Comparison of ENCODE assay signal across 22 cellular contexts in the genomic region with DNA sequence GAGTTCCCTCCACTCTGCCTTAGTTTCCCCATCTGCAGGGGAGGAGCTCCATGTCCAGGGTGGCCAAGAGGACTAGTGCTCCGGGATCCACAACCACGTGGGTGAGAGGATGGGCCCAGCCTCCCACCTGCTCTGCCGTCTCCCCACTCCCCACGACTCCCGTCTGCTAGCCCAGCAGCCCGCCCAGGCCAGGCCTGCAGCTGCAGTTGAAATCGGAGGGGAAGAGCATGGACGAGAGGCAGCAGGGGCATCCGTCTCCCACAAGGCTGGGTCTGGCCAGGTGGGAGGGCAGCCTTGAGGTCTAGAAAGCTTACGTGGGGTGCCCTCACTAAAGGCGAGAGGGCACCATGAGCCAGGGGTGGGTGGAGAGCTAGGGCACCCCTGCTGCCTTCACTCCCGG. TPM values are rescaled to one million over a fixed set of nuclear protein-coding genes. Genes with fewer than 3 reads are reported as not detected.
DNase-seq lines count a peak whose midpoint lies in the region; ATAC-seq, FAIRE-seq and TF ChIP-seq lines count a peak whose summit lies in the region.
"Had no signal": no experiment of that assay in that cellular context is flagged by ENCODE, and none has a peak within 500 bp of the region (broad histone marks: within the 10 kb centered on the region; RNA-seq: fewer than 3 reads in every experiment).

No MANE protein-coding gene starts in this region.

- peaks cover 18% of the 10 kb centered on the region for H3K27me3 Mint-ChIP-seq in glutamatergic neuron (ENCODE audit: unreplicated experiment)
- H3K27me3 Mint-ChIP-seq: CD4-positive, alpha-beta memory T cell; IgD-negative memory B cell had no signal

- peaks cover 27% of the 10 kb centered on the region for H3K4me1 Mint-ChIP-seq in glutamatergic neuron (ENCODE audit: low read depth, unreplicated experiment)

- intact Hi-C loops in HepG2 (cut with micrococcal nuclease; ENCODE audit: unreplicated experiment) (no loop called here), right lobe of liver (cut with DNase I) (no loop called here)

- H2AFZ ChIP-seq in HepG2 (ENCODE audit: low read length), result no peak overlapping the region
- H2AFZ ChIP-seq in trophoblast cell (ENCODE audit: insufficient read depth, low read length, poor library complexity), result no peak overlapping the region

- no peak overlapping the region for H3K4me2 ChIP-seq in HepG2 (ENCODE audit: low read depth, low read length)
- no peak overlapping the region for H3K4me2 ChIP-seq in trophoblast cell (ENCODE audit: low read length)

- no peak for TF ChIP-seq RAD21 in HepG2 (CRISPR knock-in tag; IDR thresholded peaks at IDR 0.05)

- peaks cover 5% of the 10 kb centered on the region for H3K79me1 ChIP-seq in trophoblast cell (ENCODE audit: low read length)

- H2BK120ac ChIP-seq in trophoblast cell (ENCODE audit: insufficient read depth, low read length, poor library complexity), result no peak overlapping the region

- no peak overlapping the region for H3K4me3 ChIP-seq in HepG2 (replicated peaks in 1 of 3; ENCODE audit: insufficient read depth in 1 of 3, low read depth in 2 of 3, low read length in 3 of 3)
- H3K4me3 ChIP-seq in right lobe of liver, result no peak overlapping the region
- no peak overlapping the region for H3K4me3 ChIP-seq in WERI-Rb-1 (ENCODE audit: low read depth, low read length)
- no peak overlapping the region for H3K4me3 ChIP-seq in trophoblast cell (ENCODE audit: low read depth, low read length)

- no peaks in the 10 kb centered on the region for H3K36me3 Mint-ChIP-seq in glutamatergic neuron (ENCODE audit: unreplicated experiment)

- H3K23ac ChIP-seq in trophoblast cell (ENCODE audit: low read length), result no peak overlapping the region

- POLR2A ChIA-PET in HepG2 (lab: Yijun Ruan, JAX), result interaction anchor here (1.2 kb wide), 1 partner anchor 53 kb away, joined by 3 read pairs; no protein-coding TSS in a partner anchor

- H3K27ac ChIP-seq in HepG2 (ENCODE audit: extremely low read length, insufficient read depth, low read length) (no peak overlapping the region), right lobe of liver (no peak overlapping the region), WERI-Rb-1 (peak overlapping the region; percentile 36), trophoblast cell (ENCODE audit: low read depth, low read length) (no peak overlapping the region)

- H3K36me3 ChIP-seq in HepG2 (replicated peaks in 1 of 2; ENCODE audit: control insufficient read depth in 1 of 2, insufficient read depth in 2 of 2, low read length in 2 of 2) (no peaks in the 10 kb centered on the region), right lobe of liver (no peaks in the 10 kb centered on the region), WERI-Rb-1 (peaks cover 4% of the 10 kb centered on the region), trophoblast cell (ENCODE audit: control insufficient read depth in 1 of 2, insufficient read depth in 2 of 2, low read length in 2 of 2) (no peaks in the 10 kb centered on the region)

- H3K4ac ChIP-seq in trophoblast cell (ENCODE audit: low read depth, low read length), result no peak overlapping the region

- no peaks in the 10 kb centered on the region for H4K20me1 ChIP-seq in HepG2 (ENCODE audit: insufficient read depth, low read length)

- in situ Hi-C loops in HepG2 (cut with HindIII; ENCODE audit: extremely low pct_ligation_motif_present, low pct_unique_long_range_greater_than_20kb), result no loop called here

- DNase-seq in HepG2 (ENCODE audit: low spot score) (no peak), right lobe of liver (no peak), WERI-Rb-1 (no peak), glutamatergic neuron (peak; percentile 40), trophoblast cell (no peak), NCI-H82 treated with DMSO at 0.1 percent for 48 hours (lab: John Stamatoyannopoulos, UW; ENCODE audit: unreplicated experiment) (no peak), NCI-H1048 (lab: John Stamatoyannopoulos, UW) (no peak)
- DNase-seq: 8988T; AML-193; C1 segment of cervical spinal cord; CD4-positive, alpha-beta memory T cell; COR-L47; DMS153; DMS79 treated with DMSO at 0.1 percent for 48 hours; EL had no signal

- 81% methylated on average over 12 of the region's 12 CpGs for WGBS in HepG2 (ENCODE audit: low lambda C conversion rate)
- WGBS in right lobe of liver (ENCODE audit: insufficient coverage, low coverage, low lambda C conversion rate, missing lambda C conversion rate), result no CpG with 5 or more reads among the region's 12 CpGs
- WGBS in trophoblast cell (ENCODE audit: extremely low coverage, insufficient coverage, insufficient read length), result no CpG with 5 or more reads among the region's 12 CpGs

- TF ChIP-seq EP300 in HepG2 (IDR thresholded peaks at IDR 0.05; ENCODE audit: low read depth in 2 of 2, low read length in 2 of 2) (no peak), HepG2 (CRISPR knock-in tag; IDR thresholded peaks at IDR 0.05; ENCODE audit: borderline replicate concordance) (no peak)

- H4K12ac ChIP-seq in trophoblast cell (ENCODE audit: low read depth, low read length), result no peak overlapping the region

- H2BK5ac ChIP-seq in trophoblast cell (ENCODE audit: low read depth, low read length, poor library complexity), result no peak overlapping the region

- H3K27me3 ChIP-seq in HepG2 (ENCODE audit: control insufficient read depth in 1 of 2, insufficient read depth in 2 of 2, low read length in 2 of 2), result no peaks in the 10 kb centered on the region; a peak in 1 of 5 replicates
- no peaks in the 10 kb centered on the region for H3K27me3 ChIP-seq in right lobe of liver
- no peaks in the 10 kb centered on the region for H3K27me3 ChIP-seq in WERI-Rb-1 (ENCODE audit: insufficient read depth, low read depth, severe bottlenecking)
- no peaks in the 10 kb centered on the region for H3K27me3 ChIP-seq in trophoblast cell (ENCODE audit: insufficient read depth, low read length)

- peak overlapping the region; percentile 13 for H2AK5ac ChIP-seq in trophoblast cell (ENCODE audit: low read length)

- no peak overlapping the region for H4K8ac ChIP-seq in trophoblast cell (ENCODE audit: low read depth, low read length)

- FAIRE-seq in HepG2 (lab: Jason Lieb, UNC), result no peak
- FAIRE-seq: D721Med, G401.6, GM12891, GM19239 had no signal

- no peak overlapping the region for H3K18ac ChIP-seq in trophoblast cell (ENCODE audit: low read length)

- TF ChIP-seq POLR2A in HepG2 (IDR thresholded peaks at IDR 0.05; ENCODE audit: insufficient read depth in 1 of 2, low read depth in 2 of 2, low read length in 2 of 2) (no peak), right lobe of liver (IDR thresholded peaks at IDR 0.05) (no peak)

- TF ChIP-seq CTCF in HepG2 (CRISPR knock-in tag; IDR thresholded peaks at IDR 0.05), result no peak
- no peak for TF ChIP-seq CTCF in right lobe of liver (IDR thresholded peaks at IDR 0.05)
- no peak for TF ChIP-seq CTCF in WERI-Rb-1 (IDR thresholded peaks at IDR 0.05; ENCODE audit: low read depth, low read length)
- TF ChIP-seq CTCF in glutamatergic neuron (IDR thresholded peaks at IDR 0.05; ENCODE audit: partially characterized antibody, unreplicated experiment), result no peak

- H3K4me1 ChIP-seq in HepG2 (ENCODE audit: insufficient read depth, low read length) (peaks cover 54% of the 10 kb centered on the region), right lobe of liver (no peaks in the 10 kb centered on the region), trophoblast cell (ENCODE audit: control insufficient read depth in 1 of 2, insufficient read depth in 2 of 2, low read length in 2 of 2) (peaks cover 5 to 6% of the 10 kb centered on the region in 2 experiments)

- no peak overlapping the region for H3K4me3 Mint-ChIP-seq in glutamatergic neuron (ENCODE audit: unreplicated experiment)

- H3K9me3 ChIP-seq in HepG2 (ENCODE audit: low read length) (no peaks in the 10 kb centered on the region), right lobe of liver (no peaks in the 10 kb centered on the region), WERI-Rb-1 (ENCODE audit: severe bottlenecking) (no peaks in the 10 kb centered on the region), trophoblast cell (ENCODE audit: insufficient read depth, low read depth, low read length) (peaks cover 2% of the 10 kb centered on the region)

- no peak overlapping the region for H3K9ac ChIP-seq in HepG2 (ENCODE audit: insufficient read depth, low read depth, low read length)
- H3K9ac ChIP-seq in trophoblast cell (ENCODE audit: low read length), result no peak overlapping the region

- no peak overlapping the region for H3K14ac ChIP-seq in trophoblast cell (ENCODE audit: low read length)

- BruUV-seq in HepG2 (replicated peaks; lab: Mats Ljungman, UMichigan), result no TSS peak

- peaks cover 14% of the 10 kb centered on the region for H3K9me3 Mint-ChIP-seq in glutamatergic neuron (ENCODE audit: unreplicated experiment)
- H3K9me3 Mint-ChIP-seq: CD4-positive, alpha-beta memory T cell; IgD-negative memory B cell had no signal

- H3K27ac Mint-ChIP-seq in glutamatergic neuron (ENCODE audit: unreplicated experiment), result no peak overlapping the region

- no peak overlapping the region for H4K91ac ChIP-seq in trophoblast cell (ENCODE audit: low read depth, low read length)

- H2BK12ac ChIP-seq in trophoblast cell (ENCODE audit: low read length), result no peak overlapping the region

- ATAC-seq in HepG2 (no peak), right lobe of liver (no peak), GM18520 (IDR thresholded peaks at IDR 0.05; ENCODE audit: unreplicated experiment) (no peak)
- ATAC-seq: HCT116 had no signal

- H3K79me2 ChIP-seq in HepG2 (ENCODE audit: insufficient read depth, low read length) (peaks cover 6% of the 10 kb centered on the region), trophoblast cell (ENCODE audit: control insufficient read depth, insufficient read depth, low read length, poor library complexity) (no peaks in the 10 kb centered on the region)

- CTCF ChIA-PET in HepG2 (lab: Yijun Ruan, JAX; ENCODE audit: low intra/inter-chr PET ratio, low total read pairs), result no interaction called here

RNA-seq across cellular contexts. Expression of gene NOL4L, which starts 8.6 kb away (rescaled TPM):
- total RNA-seq in HepG2 (2016; rRNA removed; fragmentation: Illumina TruSeq; extraction: Trizol) (16.6 and 16.9 TPM in 2 replicates), right lobe of liver (1 to 10 TPM; 4.3 to 6.5 (median 5.7) TPM), glutamatergic neuron (ENCODE audit: unreplicated experiment) (106 TPM)
- total RNA-seq in HepG2 (2016; cell fraction: cytosol; rRNA removed; fragmentation: Illumina TruSeq; extraction: Trizol; ENCODE audit: low read depth), result 19.2 and 19.4 TPM in 2 replicates
- 14.6 and 17.1 TPM in 2 replicates for total RNA-seq in HepG2 (2016; cell fraction: insoluble cytoplasmic fraction; rRNA removed; fragmentation: Illumina TruSeq; extraction: Trizol)
- 21.3 and 24.1 TPM in 2 replicates for total RNA-seq in HepG2 (2016; cell fraction: membrane; rRNA removed; fragmentation: Illumina TruSeq; extraction: Trizol)
- total RNA-seq in HepG2 (2016; cell fraction: nucleus; rRNA removed; fragmentation: Illumina TruSeq; extraction: Trizol), result 21.2 and 22.3 TPM in 2 replicates
- 35.4 and 38.7 TPM in 2 replicates for polyA plus RNA-seq in HepG2 (2011; rRNA removed)
- polyA plus RNA-seq in HepG2 (2011; cell fraction: cytosol; rRNA removed), result 16.5 and 20.9 TPM in 2 replicates
- polyA plus RNA-seq in HepG2 (2011; cell fraction: nucleus; rRNA removed), result 91.0 and 107 TPM in 2 replicates
- polyA plus RNA-seq in HepG2 (2012), result 36.0 and 39.2 TPM in 2 replicates
- 35.0 and 39.6 TPM in 2 replicates for polyA plus RNA-seq in HepG2 (2016; cell fraction: cytosol; fragmentation: Illumina TruSeq; extraction: Trizol; ENCODE audit: low read depth)
- 21.6 and 26.9 TPM in 2 replicates for polyA plus RNA-seq in HepG2 (2016; cell fraction: insoluble cytoplasmic fraction; fragmentation: Illumina TruSeq; extraction: Trizol; ENCODE audit: low read depth)
- 31.2 and 32.6 TPM in 2 replicates for polyA plus RNA-seq in HepG2 (2016; cell fraction: membrane; fragmentation: Illumina TruSeq; extraction: Trizol; ENCODE audit: low read depth)
- polyA plus RNA-seq in HepG2 (2016; cell fraction: nucleus; fragmentation: Illumina TruSeq; extraction: Trizol; ENCODE audit: insufficient read depth, low read depth), result 57.5 and 60.6 TPM in 2 replicates
- polyA minus RNA-seq in HepG2 (2011; rRNA and poly(A)+ RNA removed; ENCODE audit: low replicate concordance), result 6.7 and 47.8 TPM in 2 replicates
- 28.0 and 37.6 TPM in 2 replicates for polyA minus RNA-seq in HepG2 (2011; cell fraction: cytosol; rRNA and poly(A)+ RNA removed)
- 30.5 and 30.6 TPM in 2 replicates for polyA minus RNA-seq in HepG2 (2011; cell fraction: nucleus; rRNA and poly(A)+ RNA removed)
- 38.6 and 40.8 TPM in 2 replicates for polyA plus RNA-seq in trophoblast cell (2013)
